In the genomic region with DNA sequence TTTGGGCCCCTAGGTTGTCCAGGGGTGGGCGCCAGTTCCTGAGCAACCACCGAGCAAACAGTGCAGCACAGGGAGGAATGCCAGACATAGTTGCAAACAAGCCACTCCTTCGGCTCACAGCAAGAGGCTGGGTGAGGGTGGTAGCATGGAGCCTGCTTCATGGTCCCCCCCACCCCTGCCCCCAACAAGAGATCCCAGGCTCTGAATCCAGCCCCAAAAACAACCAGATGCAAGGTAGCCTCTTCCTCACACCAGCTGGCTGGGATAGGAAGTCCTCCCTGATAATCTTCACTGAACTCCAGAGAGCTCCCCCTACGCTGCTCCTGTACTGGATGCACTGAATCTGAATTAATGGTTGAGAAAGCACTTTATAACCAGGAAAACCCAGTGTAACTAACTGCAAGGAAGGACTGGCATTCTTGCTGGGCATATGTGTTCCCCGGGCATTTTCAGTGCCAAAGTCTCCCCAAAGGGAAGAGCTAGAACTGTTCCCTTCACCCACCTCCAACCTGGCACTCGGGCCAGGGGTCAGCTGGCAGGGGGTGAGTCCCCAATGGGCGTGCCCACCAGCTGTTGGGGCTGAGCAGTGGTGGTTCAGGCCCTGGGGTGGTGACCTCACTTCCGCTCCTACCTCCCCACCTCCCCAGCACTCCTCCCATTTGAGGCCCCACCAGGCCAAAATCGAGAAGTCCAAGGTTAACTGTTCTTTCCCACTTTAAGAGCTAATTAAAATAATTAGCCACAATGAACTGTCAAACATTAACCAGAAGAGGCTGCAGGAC, we compare ENCODE assay signal across 8 cellular contexts. TPM values are rescaled to one million over a fixed set of nuclear protein-coding genes. Genes with fewer than 3 reads are reported as not detected.
DNase-seq lines count a peak whose midpoint lies in the region; ATAC-seq and TF ChIP-seq lines count a peak whose summit lies in the region.

No MANE protein-coding gene starts in this region.

- H3K27me3 Mint-ChIP-seq in CD14-positive monocyte (ENCODE audit: low read depth in 3 of 3) (peaks cover 0 to 7% (median 1%) of the 10 kb centered on the region in 3 donors), brain (peaks cover 46% of the 10 kb centered on the region), memory B cell (no peaks in the 10 kb centered on the region)

- TSS peak; percentile 34 for BruUV-seq in PC-3 (replicated peaks; lab: Mats Ljungman, UMichigan)

- H3K4me1 Mint-ChIP-seq in CD14-positive monocyte (peaks cover 57% of the 10 kb centered on the region), brain (peaks cover 20% of the 10 kb centered on the region), memory B cell (peaks cover 23% of the 10 kb centered on the region)

- TF ChIP-seq CTCF in CD14-positive monocyte (IDR thresholded peaks at IDR 0.05): no peak
- peak; percentile 34 for TF ChIP-seq CTCF in PC-3 (conservative IDR thresholded peaks at IDR 0.05; ENCODE audit: low read depth, low read length)
- no peak for TF ChIP-seq CTCF in brain (conservative IDR thresholded peaks at IDR 0.05)

- ATAC-seq in GM18868 (IDR thresholded peaks at IDR 0.05; ENCODE audit: unreplicated experiment): peak; percentile 58
- ATAC-seq in HG03039 (IDR thresholded peaks at IDR 0.05; ENCODE audit: unreplicated experiment): peak; percentile 60
- peak; percentile 39 for ATAC-seq in PC-3
- ATAC-seq in memory B cell (ENCODE audit: low read depth): peak; percentile 65

- peak overlapping the region; percentile 94 to 98 for H3K4me3 Mint-ChIP-seq in CD14-positive monocyte
- H3K4me3 Mint-ChIP-seq in brain: peak overlapping the region; percentile 71 to 86 (median 79)
- peak overlapping the region; percentile 96 for H3K4me3 Mint-ChIP-seq in memory B cell

- peak overlapping the region; percentile 90 for H3K4me3 ChIP-seq in PC-3 (ENCODE audit: low read length)

- no peaks in the 10 kb centered on the region for H3K36me3 ChIP-seq in PC-3 (ENCODE audit: low read depth, low read length)

- peak overlapping the region; percentile 98 for H3K4me2 ChIP-seq in PC-3 (ENCODE audit: low read length)

- no peak overlapping the region for H2AFZ ChIP-seq in PC-3 (ENCODE audit: low read length)

- no peaks in the 10 kb centered on the region for H3K27me3 ChIP-seq in PC-3 (ENCODE audit: low read length)

- peaks cover 21% of the 10 kb centered on the region for H3K4me1 ChIP-seq in PC-3 (ENCODE audit: insufficient read depth, low read length)

- H3F3A ChIP-seq in PC-3 (ENCODE audit: low read length, unreplicated experiment): no peaks in the 10 kb centered on the region

- DNase-seq in CD14-positive monocyte (ENCODE audit: low spot score) (peak; percentile 81), PC-3 (peak; percentile 44), memory B cell (ENCODE audit: low spot score in 2 of 2) (no peak), NCI-H2196 (lab: John Stamatoyannopoulos, UW; ENCODE audit: unreplicated experiment) (no peak), T-helper 9 cell (no peak)

- H3K9me3 ChIP-seq in PC-3 (ENCODE audit: low read length): no peaks in the 10 kb centered on the region

- peak overlapping the region; percentile 87 for H3K27ac ChIP-seq in PC-3 (ENCODE audit: low read length)

- H3K79me2 ChIP-seq in PC-3 (ENCODE audit: low read length): peaks cover 61% of the 10 kb centered on the region

- H3K9me2 ChIP-seq in PC-3 (replicated peaks; ENCODE audit: low read length): no peaks in the 10 kb centered on the region

- H3K9me3 Mint-ChIP-seq in CD14-positive monocyte (peaks cover 0 to 8% (median 4%) of the 10 kb centered on the region in 7 donors), brain (peaks cover 0 to 12% (median 0%) of the 10 kb centered on the region in 5 experiments), memory B cell (no peaks in the 10 kb centered on the region)

- H3K9ac ChIP-seq in PC-3 (ENCODE audit: low read length): peak overlapping the region; percentile 98

- H3K27ac Mint-ChIP-seq in CD14-positive monocyte (peak overlapping the region; percentile 94 to 98 (median 95)), brain (peak overlapping the region in 2 of 5 experiments; percentile 62 to 67), memory B cell (peak overlapping the region; percentile 87)

- CTCF ChIA-PET in PC-3 (lab: Charles Lee): interaction anchor here (0.5 to 0.8 kb wide), 3 partner anchors 48 to 390 kb away, joined by 3 to 4 read pairs (median 3); no protein-coding TSS in a partner anchor

- H3K36me3 Mint-ChIP-seq in CD14-positive monocyte (peaks cover 13 to 21% of the 10 kb centered on the region in 2 donors), brain (no peaks in the 10 kb centered on the region), memory B cell (peaks cover 4% of the 10 kb centered on the region)

- peaks cover 11% of the 10 kb centered on the region; the same call in 1 of the 2 replicates for H4K20me1 ChIP-seq in PC-3 (ENCODE audit: low read length)

- intact Hi-C loops in CD14-positive monocyte (cut with micrococcal nuclease): no loop called here
- intact Hi-C loops in PC-3 (cut with micrococcal nuclease): no loop called here

- POLR2A ChIA-PET in PC-3 (lab: Charles Lee; ENCODE audit: unreplicated experiment): no interaction called here

RNA-seq across cellular contexts. Expression of gene ELF4, which starts 1.5 kb away (rescaled TPM):
- polyA plus RNA-seq in CD14-positive monocyte: 10 to 100 TPM; 10.4 to 20.5 TPM
- total RNA-seq in PC-3 (2014; rRNA removed): 23.4 and 23.8 TPM in 2 replicates
- 9.9 TPM for polyA plus RNA-seq in brain (ENCODE audit: insufficient read depth, low read depth, low replicate concordance)

RNA-seq across cellular contexts. Expression of gene AIFM1, which starts 56.8 kb away (rescaled TPM):
- polyA plus RNA-seq in CD14-positive monocyte: 10 to 100 TPM; 18.6 to 19.1 TPM
- total RNA-seq in PC-3 (2014; rRNA removed): 51.8 and 57.7 TPM in 2 replicates
- polyA plus RNA-seq in brain (ENCODE audit: insufficient read depth, low read depth, low replicate concordance): 30.0 TPM

Comparison
In these comparisons a context has a peak if more than half of its experiments do, and no peak if none do; other contexts are left out.
1. DNase-seq: peak in CD14-positive monocyte (single experiment) and PC-3 (single experiment); none in memory B cell (0 of 2), NCI-H2196 (single experiment) and T-helper 9 cell (single experiment).
2. Peak in every context shown above with its lines, with median percentiles within 50 percentile points of each other: H3K4me3 Mint-ChIP-seq and ATAC-seq.